9 cellular contexts compared by ENCODE assay signal in genomic region chr19:54179921-54180452, GRCh38. TPM values are rescaled to one million over a fixed set of nuclear protein-coding genes. Genes with fewer than 3 reads are reported as not detected.
DNase-seq lines count a peak whose midpoint lies in the region; ATAC-seq, FAIRE-seq and TF ChIP-seq lines count a peak whose summit lies in the region.
"Had no signal": no experiment of that assay in that cellular context is flagged by ENCODE, and none has a peak within 500 bp of the region (broad histone marks: within the 10 kb centered on the region; RNA-seq: fewer than 3 reads in every experiment).

No MANE protein-coding gene starts in this region.

- WGBS in mesendoderm (ENCODE audit: extremely low coverage, insufficient coverage, low lambda C conversion rate), result no CpG with 5 or more reads among the region's 10 CpGs

- no peaks in the 10 kb centered on the region for H3K9me3 ChIP-seq in gastrocnemius medialis

- H3K79me2 ChIP-seq in mesendoderm (ENCODE audit: control insufficient read depth, insufficient read depth, low read length), result no peaks in the 10 kb centered on the region

- no peak overlapping the region for H4K5ac ChIP-seq in mesendoderm (ENCODE audit: low read length)

- H2AK5ac ChIP-seq in mesendoderm (ENCODE audit: low read length), result no peak overlapping the region

- no peak overlapping the region for H3K27ac Mint-ChIP-seq in chondrocyte (ENCODE audit: unreplicated experiment)
- H3K27ac Mint-ChIP-seq: activated naive CD8-positive, alpha-beta T cell had no signal

- no peak overlapping the region for H3K4me3 Mint-ChIP-seq in chondrocyte (ENCODE audit: unreplicated experiment)
- H3K4me3 Mint-ChIP-seq: activated naive CD8-positive, alpha-beta T cell had no signal

- no peak for FAIRE-seq in GM19239 (lab: Jason Lieb, UNC)

- TF ChIP-seq CTCF in chondrocyte (IDR thresholded peaks at IDR 0.05) (peak; percentile 72), gastrocnemius medialis (IDR thresholded peaks at IDR 0.05 in 4 of 5, conservative IDR thresholded peaks at IDR 0.05 in 1 of 5) (no peak)

- no peaks in the 10 kb centered on the region for H3K9me3 Mint-ChIP-seq in chondrocyte (ENCODE audit: low read depth)

- H3K27me3 ChIP-seq in mesendoderm (ENCODE audit: insufficient read depth, low read length, poor library complexity) (no peaks in the 10 kb centered on the region), gastrocnemius medialis (no peaks in the 10 kb centered on the region)

- DNase-seq in Caki2 (ENCODE audit: low read depth) (peak; percentile 80), NCI-H187 treated with DMSO at 0.1 percent for 48 hours (lab: John Stamatoyannopoulos, UW) (peak; percentile 50), chondrocyte (ENCODE audit: low spot score) (no peak), mesendoderm (peak; percentile 99), NCI-H1048 (lab: John Stamatoyannopoulos, UW) (no peak), gastrocnemius medialis (no peak), GM19239 (ENCODE audit: insufficient read length, low spot score) (no peak)

- H3K79me1 ChIP-seq in mesendoderm (ENCODE audit: low read length), result no peaks in the 10 kb centered on the region

- TF ChIP-seq POLR2A in gastrocnemius medialis (IDR thresholded peaks at IDR 0.05), result no peak

- H2BK5ac ChIP-seq in mesendoderm (ENCODE audit: low read length), result no peak overlapping the region

- H3K4me3 ChIP-seq in mesendoderm (ENCODE audit: low read length) (no peak overlapping the region), gastrocnemius medialis (no peak overlapping the region)

- peaks cover 6% of the 10 kb centered on the region for H3K36me3 Mint-ChIP-seq in chondrocyte (ENCODE audit: low read depth)

- H3K4me2 ChIP-seq in mesendoderm (ENCODE audit: low read length), result no peak overlapping the region

- no peak overlapping the region for H3K56ac ChIP-seq in mesendoderm (ENCODE audit: low read length)

- no peak overlapping the region for H4K8ac ChIP-seq in mesendoderm (ENCODE audit: low read depth, low read length)

- no peak overlapping the region for H2BK15ac ChIP-seq in mesendoderm (replicated peaks; ENCODE audit: low read depth)

- H3K23ac ChIP-seq in mesendoderm (ENCODE audit: low read length), result no peak overlapping the region

- H3K18ac ChIP-seq in mesendoderm (ENCODE audit: low read length), result no peak overlapping the region

- no peak overlapping the region for H3K9ac ChIP-seq in mesendoderm (ENCODE audit: low read length)

- no peaks in the 10 kb centered on the region for H3K4me1 ChIP-seq in mesendoderm (ENCODE audit: control insufficient read depth, low read depth, low read length)
- H3K4me1 ChIP-seq in gastrocnemius medialis, result no peaks in the 10 kb centered on the region

- in situ Hi-C loops in Caki2 (cut with HindIII; ENCODE audit: low pct_unique_long_range_greater_than_20kb, low sequenced_read_pairs) (no loop called here), gastrocnemius medialis (cut with MboI; ENCODE audit: low sequenced_read_pairs in 4 of 4) (no loop called here)

- no peaks in the 10 kb centered on the region for H3K27me3 Mint-ChIP-seq in chondrocyte (ENCODE audit: low read depth)
- H3K27me3 Mint-ChIP-seq: activated naive CD8-positive, alpha-beta T cell had no signal

- H3K36me3 ChIP-seq in mesendoderm (ENCODE audit: control insufficient read depth, insufficient read depth, low read length), result peaks cover 8% of the 10 kb centered on the region
- no peaks in the 10 kb centered on the region for H3K36me3 ChIP-seq in gastrocnemius medialis

- intact Hi-C loops in gastrocnemius medialis (cut with DNase I; ENCODE audit: low total_unique reads), result no loop called here

- no peaks in the 10 kb centered on the region for H3K4me1 Mint-ChIP-seq in chondrocyte (ENCODE audit: low read depth)

- no peak overlapping the region for H3K4ac ChIP-seq in mesendoderm (ENCODE audit: low read depth, low read length)

- H2BK120ac ChIP-seq in mesendoderm (ENCODE audit: low read depth, low read length), result no peak overlapping the region

- ATAC-seq in HG03442 (IDR thresholded peaks at IDR 0.05; ENCODE audit: unreplicated experiment), result no peak
- no peak for ATAC-seq in gastrocnemius medialis

- no peak overlapping the region for H3K27ac ChIP-seq in mesendoderm (ENCODE audit: low read depth, low read length)
- H3K27ac ChIP-seq in gastrocnemius medialis, result no peak overlapping the region

RNA-seq across cellular contexts. Expression of gene TMC4, which starts 7.0 kb away (rescaled TPM):
- total RNA-seq in Caki2 (2014; rRNA removed; shearing (Covaris generic); ENCODE audit: low replicate concordance), result not detected in 2 replicates
- total RNA-seq in chondrocyte (0.73 to 3.7 TPM (median 3.2 TPM) in 3 replicates), gastrocnemius medialis (1 to 10 TPM in 1 of 4 donors, under 1 TPM in 1, not detected in 2; 0.87 to 1.6 TPM)
- polyA plus RNA-seq in mesendoderm (2013, experiment 1 of 2), result 1.1 TPM
- 2.1 TPM for polyA plus RNA-seq in mesendoderm (2013, experiment 2 of 2)

RNA-seq across cellular contexts. Expression of gene MBOAT7, which starts 9.4 kb away (rescaled TPM):
- 40.1 and 108 TPM in 2 replicates for total RNA-seq in Caki2 (2014; rRNA removed; shearing (Covaris generic); ENCODE audit: low replicate concordance)
- total RNA-seq in chondrocyte, result 71.4 to 83.8 TPM (median 76.6 TPM) in 3 replicates
- 95.4 TPM for polyA plus RNA-seq in mesendoderm (2013, experiment 1 of 2)
- 92.1 TPM for polyA plus RNA-seq in mesendoderm (2013, experiment 2 of 2)
- 10 to 100 TPM; 11.6 to 36.4 (median 19.3) TPM for total RNA-seq in gastrocnemius medialis

RNA-seq across cellular contexts. Expression of gene TSEN34, which starts 11.1 kb away (rescaled TPM):
- 214 and 219 TPM in 2 replicates for total RNA-seq in Caki2 (2014; rRNA removed; shearing (Covaris generic); ENCODE audit: low replicate concordance)
- total RNA-seq in chondrocyte, result 39.6 to 46.2 TPM (median 40.5 TPM) in 3 replicates
- polyA plus RNA-seq in mesendoderm (2013, experiment 1 of 2), result 18.7 TPM
- 20.4 TPM for polyA plus RNA-seq in mesendoderm (2013, experiment 2 of 2)
- total RNA-seq in gastrocnemius medialis, result 10 to 100 TPM; 40.9 to 48.9 (median 43.9) TPM

RNA-seq across cellular contexts. Expression of gene LENG1, which starts 20.5 kb away (rescaled TPM):
- 9.3 and 16.9 TPM in 2 replicates for total RNA-seq in Caki2 (2014; rRNA removed; shearing (Covaris generic); ENCODE audit: low replicate concordance)
- total RNA-seq in chondrocyte (4.4 to 6.0 TPM (median 4.5 TPM) in 3 replicates), gastrocnemius medialis (10 to 100 TPM in 3 of 4 donors, 1 to 10 TPM in 1; 6.5 to 14.2 (median 11.9) TPM)
- 5.4 TPM for polyA plus RNA-seq in mesendoderm (2013, experiment 1 of 2)
- polyA plus RNA-seq in mesendoderm (2013, experiment 2 of 2), result 5.2 TPM

RNA-seq across cellular contexts. Expression of gene RPS9, which starts 20.7 kb away (rescaled TPM):
- 2,272 and 2,379 TPM in 2 replicates for total RNA-seq in Caki2 (2014; rRNA removed; shearing (Covaris generic); ENCODE audit: low replicate concordance)
- total RNA-seq in chondrocyte (689 to 819 TPM (median 699 TPM) in 3 replicates), gastrocnemius medialis (1,000 to 10,000 TPM; 1,002 to 1,381 (median 1,253) TPM)
- polyA plus RNA-seq in mesendoderm (2013, experiment 1 of 2), result 2,066 TPM
- polyA plus RNA-seq in mesendoderm (2013, experiment 2 of 2), result 2,070 TPM

Comparison
In these comparisons a context has a peak if more than half of its experiments do, and no peak if none do; other contexts are left out.
1. DNase-seq: peak in Caki2 (single experiment), NCI-H187 treated with DMSO at 0.1 percent for 48 hours (single experiment) and mesendoderm (single experiment); none in chondrocyte (single experiment), NCI-H1048 (single experiment), gastrocnemius medialis (0 of 2) and GM19239 (single experiment).